ENCODE assay signal across 9 cellular contexts in genomic region chr12:67681145-67681778, GRCh38. TPM values are rescaled to one million over a fixed set of nuclear protein-coding genes. Genes with fewer than 3 reads are reported as not detected.
DNase-seq lines count a peak whose midpoint lies in the region; FAIRE-seq and TF ChIP-seq lines count a peak whose summit lies in the region.
"Had no signal": no experiment of that assay in that cellular context is flagged by ENCODE, and none has a peak within 500 bp of the region (broad histone marks: within the 10 kb centered on the region; RNA-seq: fewer than 3 reads in every experiment).

No MANE protein-coding gene starts in this region.

- no peak for TF ChIP-seq CTCF in choroid plexus epithelial cell (conservative IDR thresholded peaks at IDR 0.05; ENCODE audit: low read depth, low read length)
- TF ChIP-seq CTCF in kidney epithelial cell (IDR thresholded peaks at IDR 0.05; ENCODE audit: insufficient read depth, low read length, poor library complexity, severe bottlenecking): no peak
- TF ChIP-seq CTCF in suprapubic skin (IDR thresholded peaks at IDR 0.05): no peak
- no peak for TF ChIP-seq CTCF in dorsolateral prefrontal cortex (IDR thresholded peaks at IDR 0.05 in 54 of 56, conservative IDR thresholded peaks at IDR 0.05 in 2 of 56; ENCODE audit: low read depth in 1 of 56, partially characterized antibody in 56 of 56)

- peak; percentile 41 for DNase-seq in HTR-8/SVneo (ENCODE audit: insufficient read length, low spot score)
- peak; percentile 94 for DNase-seq in choroid plexus epithelial cell (ENCODE audit: low read depth)
- DNase-seq in kidney epithelial cell (ENCODE audit: low read depth): peak; percentile 60
- no peak for DNase-seq in suprapubic skin (ENCODE audit: low spot score in 2 of 2)
- DNase-seq in stimulated activated CD4-positive, alpha-beta T cell treated with anti-CD3 and anti-CD28 coated beads, Interleukin-12 subunit alpha, Interleukin-12 subunit beta, amount 100 ng/mL, for 4 hours: no peak
- DNase-seq in dorsolateral prefrontal cortex: no peak
- DNase-seq in activated CD4-positive, alpha-beta T cell treated with anti-CD3 and anti-CD28 coated beads for 48 hours: no peak
- DNase-seq in MV-4-11 (lab: John Stamatoyannopoulos, UW): no peak
- DNase-seq: NCI-H510A had no signal

- WGBS in suprapubic skin: 50% methylated on average over 3 of the region's 3 CpGs

- H3K27ac ChIP-seq in suprapubic skin (peak overlapping the region; percentile 61), dorsolateral prefrontal cortex (peak overlapping the region in 13 of 59 donors; percentile 5 to 55 (median 38))

- H3K36me3 ChIP-seq in kidney epithelial cell (ENCODE audit: control insufficient read depth, insufficient read depth, low read length) (no peaks in the 10 kb centered on the region), suprapubic skin (no peaks in the 10 kb centered on the region)

- peak; percentile 28 for FAIRE-seq in HTR-8/SVneo (lab: Jason Lieb, UNC)

- H3K4me3 ChIP-seq in choroid plexus epithelial cell (ENCODE audit: low read depth, low read length) (no peak overlapping the region), kidney epithelial cell (ENCODE audit: low read depth, low read length) (no peak overlapping the region), suprapubic skin (no peak overlapping the region), dorsolateral prefrontal cortex (no peak overlapping the region)

- no peak for TF ChIP-seq POLR2A in suprapubic skin (IDR thresholded peaks at IDR 0.05)

- peaks cover 6% of the 10 kb centered on the region for H3K4me1 ChIP-seq in suprapubic skin

- TF ChIP-seq EP300 in suprapubic skin (IDR thresholded peaks at IDR 0.05): no peak

- no peaks in the 10 kb centered on the region for H3K9me3 ChIP-seq in suprapubic skin

- H3K27me3 ChIP-seq in kidney epithelial cell (ENCODE audit: control insufficient read depth, insufficient read depth, low read length) (no peaks in the 10 kb centered on the region), suprapubic skin (no peaks in the 10 kb centered on the region), dorsolateral prefrontal cortex (no peaks in the 10 kb centered on the region)

- intact Hi-C loops in dorsolateral prefrontal cortex (cut with DNase I): no loop called here

RNA-seq across cellular contexts. Expression of gene DYRK2, which starts 32.7 kb away (rescaled TPM):
- 28.7 and 35.8 TPM in 2 replicates for total RNA-seq in kidney epithelial cell
- total RNA-seq in suprapubic skin: 10 to 100 TPM; 10.4 to 22.3 (median 18.7) TPM
- total RNA-seq in dorsolateral prefrontal cortex: 10 to 100 TPM; 10.8 to 27.2 (median 18.3) TPM

Comparison
In these comparisons a context has a peak if more than half of its experiments do, and no peak if none do; other contexts are left out.
1. DNase-seq: peak in HTR-8/SVneo (single experiment), choroid plexus epithelial cell (single experiment) and kidney epithelial cell (single experiment); none in suprapubic skin (0 of 2), stimulated activated CD4-positive, alpha-beta T cell treated with anti-CD3 and anti-CD28 coated beads, Interleukin-12 subunit alpha, Interleukin-12 subunit beta, amount 100 ng/mL, for 4 hours (single experiment), dorsolateral prefrontal cortex (0 of 10), activated CD4-positive, alpha-beta T cell treated with anti-CD3 and anti-CD28 coated beads for 48 hours (single experiment) and MV-4-11 (single experiment).